In the genomic region with DNA sequence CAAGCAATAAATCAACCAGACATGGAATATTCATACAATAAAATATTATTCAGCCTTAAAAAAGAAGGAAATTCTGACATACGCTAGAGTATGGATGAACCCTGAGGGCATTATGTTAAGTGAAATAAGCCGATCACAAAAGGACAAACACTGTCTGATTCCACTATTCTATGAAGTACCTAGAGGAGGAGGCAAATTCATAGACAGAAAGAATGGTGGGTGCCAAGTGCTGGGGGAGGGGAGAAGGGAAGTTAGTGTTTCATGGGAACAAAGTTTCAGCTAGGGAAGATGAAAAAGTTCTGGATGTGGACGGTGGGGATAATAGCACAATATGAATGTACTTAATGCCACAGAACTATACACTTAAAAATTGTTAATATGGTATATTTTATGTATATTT, we compare ENCODE assay signal across 10 cellular contexts. TPM values are rescaled to one million over a fixed set of nuclear protein-coding genes. Genes with fewer than 3 reads are reported as not detected.
DNase-seq lines count a peak whose midpoint lies in the region; ATAC-seq and TF ChIP-seq lines count a peak whose summit lies in the region.
"Had no signal": no experiment of that assay in that cellular context is flagged by ENCODE, and none has a peak within 500 bp of the region (broad histone marks: within the 10 kb centered on the region; RNA-seq: fewer than 3 reads in every experiment).

No MANE protein-coding gene starts in this region.

- WGBS in heart left ventricle, 4 donors, result 47 to 72% (median 68%) methylated on average over 3 of the region's 3 CpGs

- H3K27me3 ChIP-seq in cardiac muscle cell (no peaks in the 10 kb centered on the region), heart left ventricle (no peaks in the 10 kb centered on the region), WERI-Rb-1 (ENCODE audit: insufficient read depth, low read depth, severe bottlenecking) (no peaks in the 10 kb centered on the region)

- DNase-seq in cardiac muscle cell (ENCODE audit: low read depth in 1 of 2, low spot score in 1 of 2), result no peak
- no peak for DNase-seq in heart left ventricle
- DNase-seq in central memory CD8-positive, alpha-beta T cell (ENCODE audit: low spot score in 2 of 2), result no peak
- no peak for DNase-seq in naive B cell
- DNase-seq in WERI-Rb-1, result no peak
- no peak for DNase-seq in naive thymus-derived CD8-positive, alpha-beta T cell
- no peak for DNase-seq in activated CD4-positive, CD25-positive, alpha-beta regulatory T cell treated with anti-CD3 and anti-CD28 coated beads, Interleukin-2, amount 50 U/mL, for 72 hours
- DNase-seq: activated naive CD4-positive, alpha-beta T cell treated with anti-CD3 and anti-CD28 coated beads, Interleukin-2, amount 50 U/mL, for 16 hours; stimulated activated CD8-positive, alpha-beta memory T cell treated with anti-CD3 and anti-CD28 coated beads, Interleukin-4, amount 100 ng/mL, for 48 hours had no signal

- H3K27me3 Mint-ChIP-seq in central memory CD8-positive, alpha-beta T cell, result no peaks in the 10 kb centered on the region
- no peaks in the 10 kb centered on the region for H3K27me3 Mint-ChIP-seq in naive B cell
- H3K27me3 Mint-ChIP-seq in naive thymus-derived CD8-positive, alpha-beta T cell, result no peaks in the 10 kb centered on the region

- H3K36me3 ChIP-seq in cardiac muscle cell (no peaks in the 10 kb centered on the region), heart left ventricle (no peaks in the 10 kb centered on the region), WERI-Rb-1 (peaks cover 39% of the 10 kb centered on the region)

- peak overlapping the region; percentile 95 for H3K27ac Mint-ChIP-seq in central memory CD8-positive, alpha-beta T cell (ENCODE audit: low read depth)
- peak overlapping the region; percentile 7 to 100 (median 47) for H3K27ac Mint-ChIP-seq in naive B cell
- H3K27ac Mint-ChIP-seq in naive thymus-derived CD8-positive, alpha-beta T cell, result peak overlapping the region in 4 of 10 donors; percentile 5 to 87 (median 70)

- ATAC-seq in heart left ventricle (no peak), naive B cell (ENCODE audit: low read depth in 2 of 2) (no peak), HG03378 (IDR thresholded peaks at IDR 0.05; ENCODE audit: unreplicated experiment) (no peak)
- ATAC-seq in central memory CD8-positive, alpha-beta T cell (replicated peaks; ENCODE audit: extremely low read depth, poor library complexity, severe bottlenecking), result no peak
- no peak for ATAC-seq in naive thymus-derived CD8-positive, alpha-beta T cell

- H3K27ac ChIP-seq in cardiac muscle cell, result peak overlapping the region; percentile 84
- peak overlapping the region in 5 of 12 donors; percentile 14 to 85 (median 51) for H3K27ac ChIP-seq in heart left ventricle
- H3K27ac ChIP-seq in WERI-Rb-1, result no peak overlapping the region

- intact Hi-C loops in heart left ventricle (cut with DNase I), result loop anchor here in 1 of 10 donors (10.0 kb wide), 1 partner anchor 86 kb away; no protein-coding TSS in a partner anchor

- no peaks in the 10 kb centered on the region for H3K9me3 Mint-ChIP-seq in central memory CD8-positive, alpha-beta T cell
- no peaks in the 10 kb centered on the region for H3K9me3 Mint-ChIP-seq in naive B cell
- no peaks in the 10 kb centered on the region for H3K9me3 Mint-ChIP-seq in naive thymus-derived CD8-positive, alpha-beta T cell

- H3K4me1 Mint-ChIP-seq in central memory CD8-positive, alpha-beta T cell, result peaks cover 89% of the 10 kb centered on the region
- H3K4me1 Mint-ChIP-seq in naive B cell, result peaks cover 80 to 99% (median 84%) of the 10 kb centered on the region in 3 donors
- peaks cover 44 to 99% (median 93%) of the 10 kb centered on the region in 4 donors for H3K4me1 Mint-ChIP-seq in naive thymus-derived CD8-positive, alpha-beta T cell

- H3K4me3 Mint-ChIP-seq in central memory CD8-positive, alpha-beta T cell, result peak overlapping the region; percentile 68
- peak overlapping the region in 1 of 8 donors; percentile 5 for H3K4me3 Mint-ChIP-seq in naive B cell
- H3K4me3 Mint-ChIP-seq in naive thymus-derived CD8-positive, alpha-beta T cell, result peak overlapping the region in 1 of 10 donors; percentile 75

- no peak for TF ChIP-seq POLR2A in heart left ventricle (IDR thresholded peaks at IDR 0.05)

- no peak overlapping the region for H3K4me3 ChIP-seq in cardiac muscle cell
- H3K4me3 ChIP-seq in heart left ventricle, result peak overlapping the region in 2 of 12 donors; percentile 1 to 28
- no peak overlapping the region for H3K4me3 ChIP-seq in WERI-Rb-1 (ENCODE audit: low read depth, low read length)

- H3K4me1 ChIP-seq in cardiac muscle cell (ENCODE audit: low read depth) (peaks cover 92% of the 10 kb centered on the region), heart left ventricle (peaks cover 29 to 100% (median 98%) of the 10 kb centered on the region in 12 donors)

- TF ChIP-seq CTCF in cardiac muscle cell (IDR thresholded peaks at IDR 0.05; ENCODE audit: low read depth, low read length) (no peak), heart left ventricle (IDR thresholded peaks at IDR 0.05) (no peak), WERI-Rb-1 (IDR thresholded peaks at IDR 0.05; ENCODE audit: low read depth, low read length) (no peak)

- H3K9me3 ChIP-seq in cardiac muscle cell (ENCODE audit: low read depth) (no peaks in the 10 kb centered on the region), heart left ventricle (no peaks in the 10 kb centered on the region), WERI-Rb-1 (ENCODE audit: severe bottlenecking) (no peaks in the 10 kb centered on the region)

- POLR2A ChIA-PET in naive thymus-derived CD8-positive, alpha-beta T cell (lab: Charles Lee), result interaction anchor here (1.3 to 5.1 kb wide), 3 partner anchors 10 to 21 kb away, joined by 4 to 35 read pairs (median 26); partner anchors contain the start of gene SMAD7

- peaks cover 56% of the 10 kb centered on the region for H3K36me3 Mint-ChIP-seq in central memory CD8-positive, alpha-beta T cell (ENCODE audit: insufficient read depth)
- H3K36me3 Mint-ChIP-seq in naive B cell, result no peaks in the 10 kb centered on the region
- H3K36me3 Mint-ChIP-seq in naive thymus-derived CD8-positive, alpha-beta T cell, result no peaks in the 10 kb centered on the region

RNA-seq across cellular contexts. Expression of gene SMAD7, which starts 19.8 kb away (rescaled TPM):
- total RNA-seq in cardiac muscle cell (93.1 and 129 TPM in 2 replicates), heart left ventricle (10 to 100 TPM; 16.3 to 32.0 (median 19.9) TPM)
- polyA plus RNA-seq in cardiac muscle cell (60.1 and 80.8 TPM in 2 replicates), heart left ventricle (10 to 100 TPM in 1 of 2 donors, 1 to 10 TPM in 1; 9.1 to 21.2 TPM), naive B cell (ENCODE audit: low read depth in 6 of 6) (1 to 10 TPM in 5 of 6 donors, under 1 TPM in 1; 0.47 to 3.7 (median 1.6) TPM)
- 10 to 100 TPM; 30.9 to 32.5 TPM for total RNA-seq in naive thymus-derived CD8-positive, alpha-beta T cell
- 1 to 10 TPM; 2.3 to 4.9 (median 4.8) TPM for polyA plus RNA-seq in naive thymus-derived CD8-positive, alpha-beta T cell
